ENCODE assay signal across 22 cellular contexts in the genomic region with DNA sequence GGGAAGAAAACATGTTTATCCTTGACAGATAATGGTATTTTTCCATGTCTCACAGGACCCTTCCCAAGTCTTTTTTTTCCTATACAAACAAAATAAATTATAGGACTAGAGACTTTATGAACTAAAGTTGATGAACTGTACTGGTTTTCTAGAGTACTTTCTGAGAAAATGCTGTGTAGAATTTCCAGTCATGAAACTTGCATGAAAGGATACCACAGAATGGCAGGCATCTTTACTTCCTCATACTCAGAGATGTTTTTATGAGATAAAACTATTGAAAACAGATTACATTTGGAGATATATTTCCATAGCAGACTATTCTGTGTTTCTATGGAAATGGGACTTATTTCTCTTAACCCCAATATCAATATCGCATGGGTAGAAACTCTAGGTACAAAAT.
DNase-seq lines count a peak whose midpoint lies in the region; ATAC-seq and TF ChIP-seq lines count a peak whose summit lies in the region.
"Had no signal": no experiment of that assay in that cellular context is flagged by ENCODE, and none has a peak within 500 bp of the region (broad histone marks: within the 10 kb centered on the region; RNA-seq: fewer than 3 reads in every experiment).

No MANE protein-coding gene starts in this region.

- H3K27ac Mint-ChIP-seq in activated CD8-positive, alpha-beta memory T cell treated with anti-CD3 and anti-CD28 coated beads, Interleukin-2, amount 10 ng/mL, durations not matched to agents 7 days and 5 days: peak overlapping the region; percentile 75
- H3K27ac Mint-ChIP-seq in CD8-positive, alpha-beta T cell: peak overlapping the region; percentile 81
- peak overlapping the region; percentile 89 for H3K27ac Mint-ChIP-seq in T-helper 2 cell treated with Interferon-gamma antibody and Interleukin-4, amounts not matched to agents 5 μg/mL and 100 μg/mL, for 36 hours
- H3K27ac Mint-ChIP-seq in central memory CD8-positive, alpha-beta T cell (ENCODE audit: low read depth): no peak overlapping the region
- H3K27ac Mint-ChIP-seq: H9, natural killer cell had no signal

- H3K27me3 Mint-ChIP-seq in activated CD8-positive, alpha-beta memory T cell treated with anti-CD3 and anti-CD28 coated beads, Interleukin-2, amount 10 ng/mL, durations not matched to agents 7 days and 5 days: no peaks in the 10 kb centered on the region
- no peaks in the 10 kb centered on the region for H3K27me3 Mint-ChIP-seq in CD8-positive, alpha-beta T cell (ENCODE audit: low read depth)
- no peaks in the 10 kb centered on the region for H3K27me3 Mint-ChIP-seq in T-helper 2 cell treated with Interferon-gamma antibody and Interleukin-4, amounts not matched to agents 5 μg/mL and 100 μg/mL, for 36 hours (ENCODE audit: low read depth)
- H3K27me3 Mint-ChIP-seq in central memory CD8-positive, alpha-beta T cell: no peaks in the 10 kb centered on the region

- no peak for DNase-seq in activated CD8-positive, alpha-beta memory T cell treated with anti-CD3 and anti-CD28 coated beads, Interleukin-2, amount 10 ng/mL, durations not matched to agents 7 days and 5 days
- no peak for DNase-seq in activated CD8-positive, alpha-beta memory T cell treated with anti-CD3 and anti-CD28 coated beads, Interleukin-2, amount 50 U/mL, for 48 hours
- no peak for DNase-seq in CD8-positive, alpha-beta T cell
- no peak for DNase-seq in T-helper 2 cell treated with Interferon-gamma antibody and Interleukin-4, amounts not matched to agents 5 μg/mL and 100 μg/mL, for 36 hours (ENCODE audit: low spot score)
- no peak for DNase-seq in central memory CD8-positive, alpha-beta T cell (ENCODE audit: low spot score in 2 of 2)
- DNase-seq in HEK293T (ENCODE audit: extremely low spot score) (no peak), amygdala (lab: John Stamatoyannopoulos, UW) (no peak)
- DNase-seq: activated gamma-delta T cell treated with Interleukin-2 at 50 U/mL for 16 hours; dorsolateral prefrontal cortex; foreskin melanocyte; H9; lower lobe of right lung; natural killer cell; NCI-H1092; NCI-H1694; NCI-H446 treated with DMSO at 0.1 percent for 48 hours; psoas muscle; stimulated activated CD4-positive, alpha-beta T cell treated with anti-CD3 and anti-CD28 coated beads, Interleukin-4, amount 100 ng/mL, for 1 hour; tibial artery had no signal

- peaks cover 14% of the 10 kb centered on the region for H3K4me1 Mint-ChIP-seq in activated CD8-positive, alpha-beta memory T cell treated with anti-CD3 and anti-CD28 coated beads, Interleukin-2, amount 10 ng/mL, durations not matched to agents 7 days and 5 days
- H3K4me1 Mint-ChIP-seq in CD8-positive, alpha-beta T cell (ENCODE audit: low read depth): peaks cover 38% of the 10 kb centered on the region
- peaks cover 64% of the 10 kb centered on the region for H3K4me1 Mint-ChIP-seq in T-helper 2 cell treated with Interferon-gamma antibody and Interleukin-4, amounts not matched to agents 5 μg/mL and 100 μg/mL, for 36 hours (ENCODE audit: low read depth)
- H3K4me1 Mint-ChIP-seq in central memory CD8-positive, alpha-beta T cell: peaks cover 6% of the 10 kb centered on the region
- H3K4me1 Mint-ChIP-seq: H9 had no signal

- CTCF ChIA-PET in activated CD8-positive, alpha-beta memory T cell treated with anti-CD3 and anti-CD28 coated beads, Interleukin-2, amount 10 ng/mL, durations not matched to agents 7 days and 5 days (lab: Charles Lee): no interaction called here
- CTCF ChIA-PET in CD8-positive, alpha-beta T cell (lab: Charles Lee): no interaction called here
- CTCF ChIA-PET in HEK293T (lab: Yijun Ruan, JAX): no interaction called here

- H3K4me1 ChIP-seq in CD8-positive, alpha-beta T cell (ENCODE audit: insufficient read depth, low read length): peaks cover 19% of the 10 kb centered on the region
- H3K4me1 ChIP-seq: lower lobe of right lung, psoas muscle, tibial artery had no signal

- no peak for TF ChIP-seq CTCF in CD8-positive, alpha-beta T cell (IDR thresholded peaks at IDR 0.05)

- no peak overlapping the region for H3K4me3 ChIP-seq in CD8-positive, alpha-beta T cell (ENCODE audit: low read depth, low read length)
- H3K4me3 ChIP-seq: dorsolateral prefrontal cortex, K562, lower lobe of right lung, psoas muscle, tibial artery had no signal

- no peak overlapping the region for H3K4me3 Mint-ChIP-seq in activated CD8-positive, alpha-beta memory T cell treated with anti-CD3 and anti-CD28 coated beads, Interleukin-2, amount 10 ng/mL, durations not matched to agents 7 days and 5 days
- H3K4me3 Mint-ChIP-seq in CD8-positive, alpha-beta T cell: peak overlapping the region; percentile 42
- H3K4me3 Mint-ChIP-seq in T-helper 2 cell treated with Interferon-gamma antibody and Interleukin-4, amounts not matched to agents 5 μg/mL and 100 μg/mL, for 36 hours: peak overlapping the region; percentile 61
- H3K4me3 Mint-ChIP-seq in central memory CD8-positive, alpha-beta T cell: peak overlapping the region; percentile 15
- H3K4me3 Mint-ChIP-seq: H9, natural killer cell had no signal

- no peak overlapping the region for H3K27ac ChIP-seq in CD8-positive, alpha-beta T cell (ENCODE audit: low read depth, low read length)
- H3K27ac ChIP-seq: dorsolateral prefrontal cortex, lower lobe of right lung, psoas muscle, RWPE1, tibial artery had no signal

- no peak for ATAC-seq in activated CD8-positive, alpha-beta memory T cell treated with anti-CD3 and anti-CD28 coated beads, Interleukin-2, amount 10 ng/mL, durations not matched to agents 7 days and 5 days
- ATAC-seq in CD8-positive, alpha-beta T cell: no peak
- no peak for ATAC-seq in central memory CD8-positive, alpha-beta T cell (replicated peaks; ENCODE audit: extremely low read depth, poor library complexity, severe bottlenecking)
- ATAC-seq in GM21786 (IDR thresholded peaks at IDR 0.05; ENCODE audit: unreplicated experiment): no peak
- ATAC-seq: K562, lower lobe of right lung, natural killer cell, psoas muscle had no signal

- H3K36me3 Mint-ChIP-seq in activated CD8-positive, alpha-beta memory T cell treated with anti-CD3 and anti-CD28 coated beads, Interleukin-2, amount 10 ng/mL, durations not matched to agents 7 days and 5 days: peaks cover 10% of the 10 kb centered on the region
- H3K36me3 Mint-ChIP-seq in CD8-positive, alpha-beta T cell: peaks cover 12% of the 10 kb centered on the region
- peaks cover 71% of the 10 kb centered on the region for H3K36me3 Mint-ChIP-seq in T-helper 2 cell treated with Interferon-gamma antibody and Interleukin-4, amounts not matched to agents 5 μg/mL and 100 μg/mL, for 36 hours (ENCODE audit: low read depth)
- H3K36me3 Mint-ChIP-seq in central memory CD8-positive, alpha-beta T cell (ENCODE audit: insufficient read depth): no peaks in the 10 kb centered on the region

- intact Hi-C loops in CD8-positive, alpha-beta T cell (cut with DNase I, micrococcal nuclease): no loop called here

- H3K36me3 ChIP-seq in CD8-positive, alpha-beta T cell (ENCODE audit: insufficient read depth, low read length): no peaks in the 10 kb centered on the region
- H3K36me3 ChIP-seq: lower lobe of right lung, tibial artery had no signal

- H3K27me3 ChIP-seq in CD8-positive, alpha-beta T cell (ENCODE audit: insufficient read depth, low read length): no peaks in the 10 kb centered on the region
- H3K27me3 ChIP-seq: dorsolateral prefrontal cortex, tibial artery had no signal

- POLR2A ChIA-PET in CD8-positive, alpha-beta T cell (lab: Charles Lee): no interaction called here
- POLR2A ChIA-PET in HEK293T (lab: Yijun Ruan, JAX): no interaction called here

- H3K9me3 ChIP-seq in CD8-positive, alpha-beta T cell (ENCODE audit: low read length): peaks cover 7% of the 10 kb centered on the region

- H3K9me3 Mint-ChIP-seq in activated CD8-positive, alpha-beta memory T cell treated with anti-CD3 and anti-CD28 coated beads, Interleukin-2, amount 10 ng/mL, durations not matched to agents 7 days and 5 days (ENCODE audit: low read depth): peaks cover 11% of the 10 kb centered on the region
- peaks cover 21% of the 10 kb centered on the region for H3K9me3 Mint-ChIP-seq in CD8-positive, alpha-beta T cell
- H3K9me3 Mint-ChIP-seq in T-helper 2 cell treated with Interferon-gamma antibody and Interleukin-4, amounts not matched to agents 5 μg/mL and 100 μg/mL, for 36 hours: peaks cover 54% of the 10 kb centered on the region
- H3K9me3 Mint-ChIP-seq in central memory CD8-positive, alpha-beta T cell: peaks cover 20% of the 10 kb centered on the region

TF ChIP-seq in HEK293T, 16 proteins besides CTCF, POLR2A, EP300 and RAD21:
- TF ChIP-seq, protein P1, sequence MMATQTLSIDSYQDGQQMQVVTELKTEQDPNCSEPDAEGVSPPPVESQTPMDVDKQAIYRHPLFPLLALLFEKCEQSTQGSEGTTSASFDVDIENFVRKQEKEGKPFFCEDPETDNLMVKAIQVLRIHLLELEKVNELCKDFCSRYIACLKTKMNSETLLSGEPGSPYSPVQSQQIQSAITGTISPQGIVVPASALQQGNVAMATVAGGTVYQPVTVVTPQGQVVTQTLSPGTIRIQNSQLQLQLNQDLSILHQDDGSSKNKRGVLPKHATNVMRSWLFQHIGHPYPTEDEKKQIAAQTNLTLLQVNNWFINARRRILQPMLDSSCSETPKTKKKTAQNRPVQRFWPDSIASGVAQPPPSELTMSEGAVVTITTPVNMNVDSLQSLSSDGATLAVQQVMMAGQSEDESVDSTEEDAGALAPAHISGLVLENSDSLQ (IDR thresholded peaks at IDR 0.05): no peak
- TF ChIP-seq SUZ12 (IDR thresholded peaks at IDR 0.05) (no peak), TARDBP (IDR thresholded peaks at IDR 0.05) (no peak), FOXM1 (IDR thresholded peaks at IDR 0.05; ENCODE audit: borderline replicate concordance) (no peak), FOXK2 (IDR thresholded peaks at IDR 0.05) (no peak), L3MBTL2 (conservative IDR thresholded peaks at IDR 0.05) (no peak), BHLHE40 (IDR thresholded peaks at IDR 0.05; ENCODE audit: borderline replicate concordance) (no peak), ARNT (IDR thresholded peaks at IDR 0.05) (no peak), FOXA1 (IDR thresholded peaks at IDR 0.05) (no peak), HDGF (IDR thresholded peaks at IDR 0.05; ENCODE audit: borderline replicate concordance) (no peak), NFRKB (IDR thresholded peaks at IDR 0.05) (no peak), ZNF384 (IDR thresholded peaks at IDR 0.05) (no peak), CTBP1 (IDR thresholded peaks at IDR 0.05; ENCODE audit: borderline replicate concordance) (no peak), SP1 (IDR thresholded peaks at IDR 0.05) (no peak), LEF1 (IDR thresholded peaks at IDR 0.05; ENCODE audit: borderline replicate concordance) (no peak)
